Comparison of ENCODE assay signal across 1 cellular context in genomic region chr1:216014046-216014445, GRCh38.
TF ChIP-seq lines count a peak whose summit lies in the region.

No MANE protein-coding gene starts in this region.

TF ChIP-seq in GM23338, 12 proteins besides CTCF, POLR2A, EP300 and RAD21 (continued from another document):
- TF ChIP-seq ETS1 (IDR thresholded peaks at IDR 0.05), result no peak
- no peak for TF ChIP-seq ZNF462 (CRISPR knock-in tag; IDR thresholded peaks at IDR 0.05)
- no peak for TF ChIP-seq POLR2AphosphoS5 (IDR thresholded peaks at IDR 0.05; ENCODE audit: low read depth)
- no peak for TF ChIP-seq EZH2 (IDR thresholded peaks at IDR 0.05; ENCODE audit: low read depth, unreplicated experiment)
